18 cellular contexts compared by ENCODE assay signal in the genomic region with DNA sequence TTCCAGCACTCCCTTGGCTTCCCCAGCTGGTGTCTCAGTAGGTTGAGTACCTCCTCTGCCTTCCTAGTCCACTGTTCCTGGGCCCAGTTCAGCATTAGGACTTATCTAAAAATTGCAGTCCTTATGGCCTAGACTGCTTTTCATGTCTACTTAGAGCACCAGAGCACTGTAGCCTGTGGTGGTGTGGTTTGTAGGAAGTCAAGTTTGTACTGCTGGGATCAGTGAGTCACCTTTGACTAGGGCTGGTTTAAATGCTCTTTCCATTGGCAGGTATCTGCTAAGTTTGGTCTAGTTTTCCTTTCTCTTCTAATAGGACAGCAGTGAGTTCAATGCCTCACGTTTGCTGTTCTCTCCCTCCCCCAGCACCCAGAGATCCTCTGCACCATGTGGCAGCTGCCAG.
"Had no signal": no experiment of that assay in that cellular context is flagged by ENCODE, and none has a peak within 500 bp of the region (broad histone marks: within the 10 kb centered on the region; RNA-seq: fewer than 3 reads in every experiment).

No MANE protein-coding gene starts in this region.

- H3K27ac ChIP-seq: ascending aorta, cardiac muscle cell, esophagus squamous epithelium, lower lobe of right lung, neural progenitor cell, psoas muscle, right lobe of liver, stomach, thoracic aorta, VCaP had no signal

- H3K4me3 ChIP-seq: ascending aorta, cardiac muscle cell, esophagus squamous epithelium, lower lobe of right lung, neural progenitor cell, psoas muscle, right lobe of liver, stomach, thoracic aorta had no signal

- DNase-seq: activated CD4-positive, alpha-beta T cell treated with anti-CD3 and anti-CD28 coated beads, Interleukin-2, amount 50 U/mL, for 48 hours; activated naive CD4-positive, alpha-beta T cell treated with Interleukin-2 at 50 U/mL for 16 hours; activated naive CD8-positive, alpha-beta T cell treated with anti-CD3 and anti-CD28 coated beads, Interleukin-2, amount 50 U/mL, for 24 hours; esophagus squamous epithelium; foreskin fibroblast; immature natural killer cell; left colon; lower lobe of right lung; midbrain; psoas muscle; right lobe of liver; stomach; T-cell had no signal
